In the genomic region with DNA sequence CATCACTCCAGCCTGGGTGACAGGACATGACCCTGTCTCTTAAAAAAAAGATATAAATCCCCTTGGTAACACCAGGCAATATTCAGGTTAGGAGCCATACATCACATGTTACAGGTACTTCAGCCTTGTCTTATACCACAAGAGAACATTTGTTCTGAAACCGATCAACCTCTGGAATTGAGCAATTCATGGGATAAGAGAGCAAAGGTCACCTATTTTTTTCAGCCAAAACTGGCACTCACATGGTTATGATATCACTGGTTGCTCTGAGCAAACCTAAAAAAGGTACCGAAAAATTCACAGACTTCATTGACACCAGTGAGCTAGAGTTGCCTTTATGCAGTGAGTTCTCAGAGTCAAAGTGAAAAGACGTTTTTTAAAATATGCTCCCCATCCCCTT, we compare ENCODE assay signal across 23 cellular contexts. TPM values are rescaled to one million over a fixed set of nuclear protein-coding genes. Genes with fewer than 3 reads are reported as not detected.
A peak's percentile ranks its signal among the peaks of the same experiment; 100 is the strongest.
DNase-seq lines count a peak whose midpoint lies in the region; ATAC-seq, FAIRE-seq and TF ChIP-seq lines count a peak whose summit lies in the region.
"Had no signal": no experiment of that assay in that cellular context is flagged by ENCODE, and none has a peak within 500 bp of the region (broad histone marks: within the 10 kb centered on the region; RNA-seq: fewer than 3 reads in every experiment).

No MANE protein-coding gene starts in this region.

- peak; percentile 29 for FAIRE-seq in astrocyte (lab: Jason Lieb, UNC)
- FAIRE-seq: A204.1, GM12891, GM18507 had no signal

- no peaks in the 10 kb centered on the region for H3K4me1 Mint-ChIP-seq in astrocyte (ENCODE audit: low read depth, unreplicated experiment)
- H3K4me1 Mint-ChIP-seq: GM23338 had no signal

- H3K4me2 ChIP-seq in astrocyte (ENCODE audit: low read length) = no peak overlapping the region
- H3K4me2 ChIP-seq in osteoblast (ENCODE audit: insufficient read depth, low read length) = no peak overlapping the region
- H3K4me2 ChIP-seq: BLaER1, GM23338 had no signal

- no peaks in the 10 kb centered on the region for H3K4me1 ChIP-seq in astrocyte (ENCODE audit: insufficient read depth, low read length)
- peaks cover 0 to 8% (median 2%) of the 10 kb centered on the region in 4 donors for H3K4me1 ChIP-seq in right lobe of liver
- H3K4me1 ChIP-seq in osteoblast (ENCODE audit: insufficient read depth, low read length) = no peaks in the 10 kb centered on the region
- H3K4me1 ChIP-seq: BLaER1 had no signal

- H3K27ac Mint-ChIP-seq in astrocyte (ENCODE audit: unreplicated experiment) = no peak overlapping the region
- H3K27ac Mint-ChIP-seq: B cell; CD4-positive, CD25-positive, alpha-beta regulatory T cell; CD8-positive, alpha-beta T cell; GM23338; H9 had no signal

- no peak for TF ChIP-seq CTCF in astrocyte (IDR thresholded peaks at IDR 0.05; ENCODE audit: insufficient read depth, low read depth, low read length)
- TF ChIP-seq CTCF in right lobe of liver (IDR thresholded peaks at IDR 0.05) = no peak
- TF ChIP-seq CTCF in osteoblast (IDR thresholded peaks at IDR 0.05; ENCODE audit: extremely low read depth, low read depth, low read length) = no peak

- intact Hi-C loops in right lobe of liver (cut with DNase I) = no loop called here

- H3K9me3 Mint-ChIP-seq in astrocyte (ENCODE audit: unreplicated experiment) = peaks cover 2% of the 10 kb centered on the region
- H3K9me3 Mint-ChIP-seq: CD4-positive, CD25-positive, alpha-beta regulatory T cell; CD8-positive, alpha-beta T cell; GM23338 had no signal

- H3K36me3 Mint-ChIP-seq in astrocyte (ENCODE audit: low read depth, unreplicated experiment) = peaks cover 6% of the 10 kb centered on the region

- no peaks in the 10 kb centered on the region for H3K27me3 Mint-ChIP-seq in astrocyte (ENCODE audit: low read depth, unreplicated experiment)
- H3K27me3 Mint-ChIP-seq: B cell; CD4-positive, CD25-positive, alpha-beta regulatory T cell had no signal

- H2AFZ ChIP-seq in astrocyte (ENCODE audit: low read depth, low read length) = no peak overlapping the region
- no peak overlapping the region for H2AFZ ChIP-seq in osteoblast (ENCODE audit: low read length)
- H2AFZ ChIP-seq: GM23338 had no signal

- no peak overlapping the region for H3K27ac ChIP-seq in astrocyte (ENCODE audit: low read depth, low read length)
- H3K27ac ChIP-seq in right lobe of liver = peak overlapping the region in 2 of 3 donors; percentile 30 to 63
- H3K27ac ChIP-seq in osteoblast (ENCODE audit: low read depth, low read length) = no peak overlapping the region
- H3K27ac ChIP-seq: 22Rv1, BLaER1, C4-2B had no signal

- peaks cover 12% of the 10 kb centered on the region for H3K79me2 ChIP-seq in astrocyte (ENCODE audit: insufficient read depth, low read length)
- H3K79me2 ChIP-seq in osteoblast (ENCODE audit: insufficient read depth, low read length) = peaks cover 18% of the 10 kb centered on the region

- no peak for TF ChIP-seq POLR2A in right lobe of liver (IDR thresholded peaks at IDR 0.05)

- no peak for DNase-seq in astrocyte (ENCODE audit: low read depth)
- no peak for DNase-seq in left lobe of liver (ENCODE audit: low spot score)
- no peak for DNase-seq in right lobe of liver
- no peak for DNase-seq in NCI-H1417 (lab: John Stamatoyannopoulos, UW)
- no peak for DNase-seq in NCI-H187 (lab: John Stamatoyannopoulos, UW)
- DNase-seq in osteoblast (ENCODE audit: insufficient read length, low spot score, missing footprints) = no peak
- DNase-seq: CD4-positive, CD25-positive, alpha-beta regulatory T cell; CD8-positive, alpha-beta T cell; DMS53; DMS79 treated with DMSO at 0.1 percent for 48 hours; GF-D8; H9 had no signal

- H3K27me3 ChIP-seq in astrocyte (ENCODE audit: insufficient read depth, low read length) = no peaks in the 10 kb centered on the region
- H3K27me3 ChIP-seq in right lobe of liver = no peaks in the 10 kb centered on the region
- no peaks in the 10 kb centered on the region for H3K27me3 ChIP-seq in osteoblast (ENCODE audit: insufficient read depth, low read length)
- H3K27me3 ChIP-seq: BLaER1 had no signal

- no peak overlapping the region for H3K9ac ChIP-seq in astrocyte (ENCODE audit: low read length)
- H3K9ac ChIP-seq: BLaER1 had no signal

- ATAC-seq in left lobe of liver = peak; percentile 96
- peak; percentile 93 to 98 (median 97) for ATAC-seq in right lobe of liver
- ATAC-seq: CD8-positive, alpha-beta T cell; GM23338; HCT116 had no signal

- no peaks in the 10 kb centered on the region for H3K36me3 ChIP-seq in astrocyte (ENCODE audit: insufficient read depth, low read length)
- no peaks in the 10 kb centered on the region for H3K36me3 ChIP-seq in right lobe of liver
- no peaks in the 10 kb centered on the region for H3K36me3 ChIP-seq in osteoblast (ENCODE audit: insufficient read depth, low read length)

- no peak overlapping the region for H3K4me3 Mint-ChIP-seq in astrocyte (ENCODE audit: unreplicated experiment)
- H3K4me3 Mint-ChIP-seq: B cell; CD4-positive, CD25-positive, alpha-beta regulatory T cell; CD8-positive, alpha-beta T cell; GM23338; H9 had no signal

- H4K20me1 ChIP-seq in astrocyte (ENCODE audit: insufficient read depth, low read length) (peaks cover 7% of the 10 kb centered on the region), osteoblast (ENCODE audit: insufficient read depth, low read length) (peaks cover 2% of the 10 kb centered on the region)
- H4K20me1 ChIP-seq: BLaER1 had no signal

- H3K9me3 ChIP-seq in astrocyte (ENCODE audit: insufficient read depth, low read depth, low read length) = no peaks in the 10 kb centered on the region
- no peaks in the 10 kb centered on the region for H3K9me3 ChIP-seq in right lobe of liver
- H3K9me3 ChIP-seq in osteoblast (ENCODE audit: low read depth, low read length) = no peaks in the 10 kb centered on the region

- WGBS in right lobe of liver (ENCODE audit: insufficient coverage, low coverage, low lambda C conversion rate, missing lambda C conversion rate) = 31% methylated on average over 3 of the region's 3 CpGs

- H3K4me3 ChIP-seq in astrocyte (ENCODE audit: insufficient read depth, low read depth, low read length) (no peak overlapping the region), right lobe of liver (no peak overlapping the region), osteoblast (ENCODE audit: insufficient read depth, low read length) (no peak overlapping the region)
- H3K4me3 ChIP-seq: BLaER1, GM23338 had no signal

RNA-seq across cellular contexts. Expression of gene SPICE1, which starts 9.1 kb away (rescaled TPM):
- total RNA-seq in astrocyte (18.4 and 19.0 TPM in 2 replicates), left lobe of liver (6.0 TPM), right lobe of liver (10 to 100 TPM in 2 of 6 experiments, 1 to 10 TPM in 4; 4.6 to 16.0 (median 8.2) TPM), osteoblast (18.0 and 18.8 TPM in 2 replicates)

RNA-seq across cellular contexts. Expression of gene SIDT1, which starts 26.5 kb away (rescaled TPM):
- not detected in 2 replicates for total RNA-seq in astrocyte
- 0.55 TPM for total RNA-seq in left lobe of liver
- total RNA-seq in right lobe of liver = under 1 TPM; 0.25 to 0.53 (median 0.35) TPM
- under 0.01 TPM in 2 replicates for total RNA-seq in osteoblast
- total RNA-seq: G401, H4, H9 had no signal

Comparison
In these comparisons a context has a peak if more than half of its experiments do, and no peak if none do; other contexts are left out.
1. H3K27ac ChIP-seq: peak in right lobe of liver (2 of 3); none in astrocyte (single experiment) and osteoblast (single experiment).